Comparison of ENCODE assay signal across 10 cellular contexts in genomic region chr7:117875566-117875965, GRCh38. TPM values are rescaled to one million over a fixed set of nuclear protein-coding genes. Genes with fewer than 3 reads are reported as not detected.
DNase-seq lines count a peak whose midpoint lies in the region; ATAC-seq and TF ChIP-seq lines count a peak whose summit lies in the region.
"Had no signal": no experiment of that assay in that cellular context is flagged by ENCODE, and none has a peak within 500 bp of the region (broad histone marks: within the 10 kb centered on the region; RNA-seq: fewer than 3 reads in every experiment).

No MANE protein-coding gene starts in this region.

- H3K36me3 Mint-ChIP-seq in mesothelial cell of epicardium, result no peaks in the 10 kb centered on the region
- H3K36me3 Mint-ChIP-seq in CD8-positive, alpha-beta T cell, result no peaks in the 10 kb centered on the region

- H3K9me3 ChIP-seq in CD8-positive, alpha-beta T cell (ENCODE audit: low read length), result no peaks in the 10 kb centered on the region
- H3K9me3 ChIP-seq: Peyer's patch had no signal

- peaks cover 34% of the 10 kb centered on the region for H3K4me1 Mint-ChIP-seq in mesothelial cell of epicardium
- H3K4me1 Mint-ChIP-seq in CD8-positive, alpha-beta T cell (ENCODE audit: low read depth), result peaks cover 10% of the 10 kb centered on the region

- peaks cover 5% of the 10 kb centered on the region for H3K4me1 ChIP-seq in CD8-positive, alpha-beta T cell (ENCODE audit: insufficient read depth, low read length)
- H3K4me1 ChIP-seq: Peyer's patch had no signal

- intact Hi-C loops in CD8-positive, alpha-beta T cell (cut with DNase I, micrococcal nuclease), result no loop called here

- no peak overlapping the region for H3K4me3 ChIP-seq in brain microvascular endothelial cell (ENCODE audit: low read depth, low read length)
- H3K4me3 ChIP-seq in CD8-positive, alpha-beta T cell (ENCODE audit: low read depth, low read length), result no peak overlapping the region
- H3K4me3 ChIP-seq: Peyer's patch had no signal

- peaks cover 20% of the 10 kb centered on the region for H3K27me3 Mint-ChIP-seq in mesothelial cell of epicardium (ENCODE audit: low read depth)
- H3K27me3 Mint-ChIP-seq in CD8-positive, alpha-beta T cell (ENCODE audit: low read depth), result peaks cover 39% of the 10 kb centered on the region

- H3K27ac ChIP-seq in brain microvascular endothelial cell, result no peak overlapping the region
- no peak overlapping the region for H3K27ac ChIP-seq in CD8-positive, alpha-beta T cell (ENCODE audit: low read depth, low read length)
- H3K27ac ChIP-seq: Peyer's patch had no signal

- H3K36me3 ChIP-seq in brain microvascular endothelial cell (replicated peaks), result no peaks in the 10 kb centered on the region
- no peaks in the 10 kb centered on the region for H3K36me3 ChIP-seq in CD8-positive, alpha-beta T cell (ENCODE audit: insufficient read depth, low read length)
- H3K36me3 ChIP-seq: Peyer's patch had no signal

- CTCF ChIA-PET in CD8-positive, alpha-beta T cell (lab: Charles Lee), result no interaction called here

- H3K4me3 Mint-ChIP-seq in mesothelial cell of epicardium, result peak overlapping the region; percentile 22
- H3K4me3 Mint-ChIP-seq in CD8-positive, alpha-beta T cell, result no peak overlapping the region
- H3K4me3 Mint-ChIP-seq: stimulated activated naive CD8-positive, alpha-beta T cell treated with anti-CD3 and anti-CD28 coated beads, Interleukin-15, amount 100 ng/mL, for 72 hours had no signal

- ATAC-seq in HG02852 (IDR thresholded peaks at IDR 0.05; ENCODE audit: unreplicated experiment), result no peak
- ATAC-seq in CD8-positive, alpha-beta T cell, result no peak
- ATAC-seq: stimulated activated naive CD8-positive, alpha-beta T cell treated with anti-CD3 and anti-CD28 coated beads, Interleukin-15, amount 100 ng/mL, for 72 hours had no signal

- no peak overlapping the region for H3K27ac Mint-ChIP-seq in mesothelial cell of epicardium
- no peak overlapping the region for H3K27ac Mint-ChIP-seq in CD8-positive, alpha-beta T cell
- H3K27ac Mint-ChIP-seq: stimulated activated naive CD8-positive, alpha-beta T cell treated with anti-CD3 and anti-CD28 coated beads, Interleukin-15, amount 100 ng/mL, for 72 hours had no signal

- TF ChIP-seq CTCF in GM13976 (IDR thresholded peaks at IDR 0.05; ENCODE audit: borderline replicate concordance, control extremely low read depth, extremely low read depth, insufficient read depth, missing control alignments), result peak; percentile 7
- peak; percentile 60 for TF ChIP-seq CTCF in brain microvascular endothelial cell (IDR thresholded peaks at IDR 0.05; ENCODE audit: low read depth, low read length, missing control alignments)
- TF ChIP-seq CTCF in mesothelial cell of epicardium (IDR thresholded peaks at IDR 0.05; ENCODE audit: unreplicated experiment), result no peak
- TF ChIP-seq CTCF in CD8-positive, alpha-beta T cell (IDR thresholded peaks at IDR 0.05), result no peak

- DNase-seq in GM13976 (ENCODE audit: low spot score), result no peak
- peak; percentile 57 for DNase-seq in MV-4-11 (lab: John Stamatoyannopoulos, UW)
- DNase-seq in brain microvascular endothelial cell, result peak; percentile 25
- no peak for DNase-seq in mesothelial cell of epicardium (ENCODE audit: low spot score in 2 of 2, unreplicated experiment in 2 of 2)
- no peak for DNase-seq in CD8-positive, alpha-beta T cell
- DNase-seq in NCI-H526 treated with DMSO at 0.1 percent for 48 hours (lab: John Stamatoyannopoulos, UW), result no peak
- DNase-seq in D341Med (ENCODE audit: low spot score), result no peak
- DNase-seq: Peyer's patch; stimulated activated naive CD8-positive, alpha-beta T cell treated with anti-CD3 and anti-CD28 coated beads, Interleukin-15, amount 100 ng/mL, for 72 hours had no signal

- in situ Hi-C loops in GM13976 (cut with MboI; ENCODE audit: low sequenced_read_pairs, unreplicated experiment), result no loop called here
- in situ Hi-C loops in brain microvascular endothelial cell (cut with HindIII; ENCODE audit: low pct_ligation_motif_present, low sequenced_read_pairs), result no loop called here

- POLR2A ChIA-PET in CD8-positive, alpha-beta T cell (lab: Charles Lee), result no interaction called here

- no peaks in the 10 kb centered on the region for H3K27me3 ChIP-seq in brain microvascular endothelial cell (replicated peaks)
- H3K27me3 ChIP-seq in CD8-positive, alpha-beta T cell (ENCODE audit: insufficient read depth, low read length), result peaks cover 9% of the 10 kb centered on the region
- H3K27me3 ChIP-seq: Peyer's patch had no signal

- no peaks in the 10 kb centered on the region for H3K9me3 Mint-ChIP-seq in mesothelial cell of epicardium
- no peaks in the 10 kb centered on the region for H3K9me3 Mint-ChIP-seq in CD8-positive, alpha-beta T cell
- H3K9me3 Mint-ChIP-seq: stimulated activated naive CD8-positive, alpha-beta T cell treated with anti-CD3 and anti-CD28 coated beads, Interleukin-15, amount 100 ng/mL, for 72 hours had no signal

RNA-seq across cellular contexts. Expression of gene CTTNBP2, which starts 2.3 kb away (rescaled TPM):
- 10.8 to 12.1 TPM (median 11.7 TPM) in 3 replicates for total RNA-seq in mesothelial cell of epicardium
- not detected for total RNA-seq in CD8-positive, alpha-beta T cell

Comparison
In these comparisons a context has a peak if more than half of its experiments do, and no peak if none do; other contexts are left out.
1. DNase-seq: peak in MV-4-11 (single experiment) and brain microvascular endothelial cell (single experiment); none in GM13976 (single experiment), mesothelial cell of epicardium (0 of 2), CD8-positive, alpha-beta T cell (0 of 7), NCI-H526 treated with DMSO at 0.1 percent for 48 hours (single experiment) and D341Med (single experiment).
2. CTCF ChIP-seq: peak in GM13976 (single experiment) and brain microvascular endothelial cell (single experiment); none in mesothelial cell of epicardium (single experiment) and CD8-positive, alpha-beta T cell (single experiment).
3. RNA of gene CTTNBP2, which starts 2.3 kb away (total RNA-seq): 10.8 to 12.1 TPM in mesothelial cell of epicardium; not detected in CD8-positive, alpha-beta T cell; every median in the first group is over 10 times any median in the second.